Comparison of ENCODE assay signal across 8 cellular contexts in genomic region chr12:12999959-13000615, GRCh38. TPM values are rescaled to one million over a fixed set of nuclear protein-coding genes. Genes with fewer than 3 reads are reported as not detected.
DNase-seq lines count a peak whose midpoint lies in the region; ATAC-seq, FAIRE-seq and TF ChIP-seq lines count a peak whose summit lies in the region.

HEBP1 (minus strand) TSS chr12:13000265; CDS start chr12:13000114, 151 bp downstream.

- no peaks in the 10 kb centered on the region for H3K27me3 Mint-ChIP-seq in CD4-positive, alpha-beta memory T cell

- peak within 1 kb of the TSS; percentile 81 for H3K18ac ChIP-seq in H1 (ENCODE audit: extremely low read depth, low read length)
- peak within 1 kb of the TSS; percentile 86 for H3K18ac ChIP-seq in mesendoderm (ENCODE audit: low read length)

- H3K14ac ChIP-seq in H1 (ENCODE audit: insufficient read length) = peak within 1 kb of the TSS; percentile 44

- TF ChIP-seq EP300 in H1 (IDR thresholded peaks at IDR 0.05; ENCODE audit: borderline replicate concordance in 1 of 2, low read depth in 2 of 2, low read length in 2 of 2) = no peak

- H2AFZ ChIP-seq in H1 (ENCODE audit: low read length) = 0 out of 2 replicates have a peak within 1 kb of the TSS, but pooled peaks have one; percentile 26

- no peak for TF ChIP-seq RAD21 in H1 (IDR thresholded peaks at IDR 0.05 in 1 of 2, conservative IDR thresholded peaks at IDR 0.05 in 1 of 2; ENCODE audit: low read depth in 2 of 2, low read length in 2 of 2)

- H3K4me1 ChIP-seq in CD4-positive, alpha-beta memory T cell (ENCODE audit: insufficient read depth, low read length) = peaks cover 26% of the 10 kb centered on the region
- H3K4me1 ChIP-seq in NT2/D1 (ENCODE audit: insufficient read depth, insufficient read length) (no peaks in the 10 kb centered on the region), H1 (replicated peaks in 1 of 4; ENCODE audit: control insufficient read depth in 3 of 4, insufficient read depth in 4 of 4, low read length in 3 of 4) (peaks cover 5 to 16% (median 7%) of the 10 kb centered on the region in 4 experiments), mesendoderm (ENCODE audit: control insufficient read depth, low read depth, low read length) (no peaks in the 10 kb centered on the region)

- H2BK120ac ChIP-seq in H1 (replicated peaks; ENCODE audit: low read depth, low read length) (no peak within 1 kb of the TSS), mesendoderm (ENCODE audit: low read depth, low read length) (no peak within 1 kb of the TSS)

- H3K36me3 Mint-ChIP-seq in CD4-positive, alpha-beta memory T cell = peaks cover 0 to 5% of the 10 kb centered on the region in 2 donors

- FAIRE-seq in HTR-8/SVneo (lab: Jason Lieb, UNC) = peak; percentile 99
- FAIRE-seq in H1 (lab: Jason Lieb, UNC) = no peak

- POLR2A ChIA-PET in CD4-positive, alpha-beta memory T cell (lab: Charles Lee; ENCODE audit: partially characterized antibody) = interaction anchor here (1.0 kb wide), 2 partner anchors 103 to 186 kb away, joined by 4 to 5 read pairs; partner anchors contain the start of gene DDX47
- POLR2A ChIA-PET in H1 (lab: Charles Lee; ENCODE audit: partially characterized antibody) = no interaction called here

- peak within 1 kb of the TSS; percentile 67 for H4K91ac ChIP-seq in H1 (replicated peaks; ENCODE audit: insufficient read length, low read length)

- no peaks in the 10 kb centered on the region for H3K27me3 ChIP-seq in CD4-positive, alpha-beta memory T cell (ENCODE audit: insufficient read depth, low read length)
- H3K27me3 ChIP-seq in NT2/D1 (ENCODE audit: insufficient read depth, insufficient read length) (peaks cover 22% of the 10 kb centered on the region), H1 (replicated peaks in 1 of 4; ENCODE audit: control insufficient read depth in 3 of 4, extremely low read depth in 1 of 4, insufficient read depth in 3 of 4, low read length in 3 of 4) (peaks cover 0 to 15% (median 6%) of the 10 kb centered on the region in 4 experiments; a peak in 4 of 7 replicates), mesendoderm (ENCODE audit: insufficient read depth, low read length, poor library complexity) (no peaks in the 10 kb centered on the region)

- peaks cover 0 to 48% of the 10 kb centered on the region in 2 experiments; a peak in 2 of 4 replicates for H3K79me2 ChIP-seq in H1 (ENCODE audit: control insufficient read depth in 1 of 2, insufficient read depth in 2 of 2, low read length in 2 of 2)
- H3K79me2 ChIP-seq in mesendoderm (ENCODE audit: control insufficient read depth, insufficient read depth, low read length) = no peaks in the 10 kb centered on the region

- CTCF ChIA-PET in CD4-positive, alpha-beta memory T cell (lab: Charles Lee; ENCODE audit: partially characterized antibody) = no interaction called here
- CTCF ChIA-PET in H1 (lab: Charles Lee; ENCODE audit: partially characterized antibody) = interaction anchor here (1.7 to 4.0 kb wide), 5 partner anchors 14 to 211 kb away, joined by 5 to 36 read pairs (median 6); no protein-coding TSS in a partner anchor

- peak within 1 kb of the TSS; percentile 86 to 97 for H3K4me2 ChIP-seq in H1 (ENCODE audit: insufficient read depth in 1 of 2, low read depth in 2 of 2, low read length in 2 of 2)
- peak within 1 kb of the TSS; percentile 77 for H3K4me2 ChIP-seq in mesendoderm (ENCODE audit: low read length)

- H3K79me1 ChIP-seq in H1 (ENCODE audit: low read depth, low read length) = no peaks in the 10 kb centered on the region; the same call in 1 of the 2 replicates
- peaks cover 2% of the 10 kb centered on the region for H3K79me1 ChIP-seq in mesendoderm (ENCODE audit: low read length)

- peak; percentile 82 for ATAC-seq in GM21390 (IDR thresholded peaks at IDR 0.05; ENCODE audit: unreplicated experiment)

- no peaks in the 10 kb centered on the region for H3K9me3 ChIP-seq in CD4-positive, alpha-beta memory T cell (ENCODE audit: control insufficient read depth in 1 of 2, low read length in 2 of 2)
- H3K9me3 ChIP-seq in NT2/D1 (ENCODE audit: insufficient read depth, low read length) = no peaks in the 10 kb centered on the region
- no peaks in the 10 kb centered on the region for H3K9me3 ChIP-seq in H1 (ENCODE audit: insufficient read depth in 2 of 2, low read depth in 1 of 2, low read length in 1 of 2)

- peak within 1 kb of the TSS; percentile 87 for H3K4ac ChIP-seq in H1 (replicated peaks; ENCODE audit: insufficient read length, low read depth, low read length)
- H3K4ac ChIP-seq in mesendoderm (ENCODE audit: low read depth, low read length) = no peak within 1 kb of the TSS

- H3K23me2 ChIP-seq in H1 (ENCODE audit: low read depth, low read length) = peaks cover 12% of the 10 kb centered on the region

- H4K5ac ChIP-seq in H1 (ENCODE audit: insufficient read length, low read depth, low read length) (peak within 1 kb of the TSS; percentile 39), mesendoderm (ENCODE audit: low read length) (no peak within 1 kb of the TSS)

- peaks cover 2 to 3% of the 10 kb centered on the region in 2 experiments for H4K20me1 ChIP-seq in H1 (replicated peaks in 1 of 2; ENCODE audit: control insufficient read depth in 1 of 2, insufficient read depth in 2 of 2, low read length in 2 of 2)

- WGBS in H1 (ENCODE audit: extremely low coverage in 1 of 2, insufficient coverage in 1 of 2, insufficient read length in 1 of 2, insufficient replicate concordance in 2 of 2, low coverage in 1 of 2, low lambda C conversion rate in 2 of 2, missing lambda C conversion rate in 1 of 2), 2 experiments = 1% methylated on average over 37 of the region's 69 CpGs; no CpG with 5 or more reads in 1 of the 2 experiments
- WGBS in mesendoderm (ENCODE audit: extremely low coverage, insufficient coverage, low lambda C conversion rate) = no CpG with 5 or more reads among the region's 69 CpGs

- H3K9me3 Mint-ChIP-seq in CD4-positive, alpha-beta memory T cell = no peaks in the 10 kb centered on the region

- peak within 1 kb of the TSS; percentile 61 to 81 for H3K4me3 ChIP-seq in CD4-positive, alpha-beta memory T cell (ENCODE audit: low read length in 2 of 2)
- H3K4me3 ChIP-seq in NT2/D1 (ENCODE audit: insufficient read length, low read depth) = peak within 1 kb of the TSS; percentile 86
- peak within 1 kb of the TSS; percentile 64 to 90 (median 86) for H3K4me3 ChIP-seq in H1 (ENCODE audit: extremely low read depth in 1 of 4, insufficient read depth in 2 of 4, low read depth in 3 of 4, low read length in 4 of 4)
- peak within 1 kb of the TSS; percentile 80 for H3K4me3 ChIP-seq in mesendoderm (ENCODE audit: low read length)

- no peak within 1 kb of the TSS for H2AK5ac ChIP-seq in H1 (ENCODE audit: low read depth, low read length)
- no peak within 1 kb of the TSS for H2AK5ac ChIP-seq in mesendoderm (ENCODE audit: low read length)

- no peak for TF ChIP-seq CTCF in H1 (IDR thresholded peaks at IDR 0.05; ENCODE audit: control extremely low read depth in 1 of 3, insufficient read depth in 1 of 3, low read depth in 1 of 3, low read length in 3 of 3)

- peak within 1 kb of the TSS; percentile 82; the same call in 1 of the 2 replicates for H2BK12ac ChIP-seq in H1 (ENCODE audit: low read depth, low read length)

- peak; percentile 92 to 95 (median 93) for DNase-seq in CD4-positive, alpha-beta memory T cell
- peak; percentile 80 for DNase-seq in HTR-8/SVneo (ENCODE audit: insufficient read length, low spot score)
- DNase-seq in NT2/D1 (ENCODE audit: low read depth, low spot score) = peak; percentile 98
- peak; percentile 86 for DNase-seq in activated CD8-positive, alpha-beta memory T cell treated with anti-CD3 and anti-CD28 coated beads, Interleukin-2, amount 50 U/mL, for 24 hours (ENCODE audit: extremely low read depth)
- peak in 1 of 2 experiments; percentile 99 for DNase-seq in H1 (ENCODE audit: low read depth in 1 of 2, low spot score in 2 of 2)
- DNase-seq in mesendoderm = peak; percentile 91
- DNase-seq in stimulated activated CD8-positive, alpha-beta memory T cell treated with anti-CD3 and anti-CD28 coated beads, Interleukin-12 subunit alpha, Interleukin-12 subunit beta, amount 100 ng/mL, for 4 hours (ENCODE audit: low read depth) = peak; percentile 92

- intact Hi-C loops in CD4-positive, alpha-beta memory T cell (cut with micrococcal nuclease) = loop anchor here (1.0 to 10.0 kb wide), 6 partner anchors 44 to 645 kb away; partner anchors contain the start of genes APOLD1, BORCS5, FAM234B and MANSC1

- H2BK5ac ChIP-seq in H1 (ENCODE audit: low read depth, low read length) (peak within 1 kb of the TSS; percentile 73; the same call in 1 of the 2 replicates), mesendoderm (ENCODE audit: low read length) (peak within 1 kb of the TSS; percentile 23)

- peak within 1 kb of the TSS; percentile 92 for H3K9ac ChIP-seq in NT2/D1 (ENCODE audit: insufficient read length, low read depth)
- peak within 1 kb of the TSS; percentile 46 to 75 (median 70); a peak in 6 of 7 replicates for H3K9ac ChIP-seq in H1 (replicated peaks in 1 of 4; ENCODE audit: extremely low read depth in 1 of 4, low read depth in 3 of 4, low read length in 3 of 4)
- H3K9ac ChIP-seq in mesendoderm (ENCODE audit: low read length) = peak within 1 kb of the TSS; percentile 88

- peak; percentile 61 to 71 for TF ChIP-seq POLR2A in H1 (IDR thresholded peaks at IDR 0.05; ENCODE audit: control extremely low read depth in 1 of 2, low read depth in 2 of 2, low read length in 2 of 2)

- no peaks in the 10 kb centered on the region for H3K36me3 ChIP-seq in CD4-positive, alpha-beta memory T cell (ENCODE audit: insufficient read depth, low read length)
- H3K36me3 ChIP-seq in NT2/D1 (ENCODE audit: insufficient read depth, insufficient read length, low read length) = peaks cover 12% of the 10 kb centered on the region
- H3K36me3 ChIP-seq in H1 (ENCODE audit: control insufficient read depth in 2 of 4, insufficient read depth in 4 of 4, low read length in 3 of 4) = 0 out of 8 replicates have a peak, but pooled peaks cover 0 to 2% (median 0%) of the 10 kb centered on the region in 4 experiments
- no peaks in the 10 kb centered on the region for H3K36me3 ChIP-seq in mesendoderm (ENCODE audit: control insufficient read depth, insufficient read depth, low read length)

- peak within 1 kb of the TSS; percentile 64 for H3K27ac ChIP-seq in CD4-positive, alpha-beta memory T cell (ENCODE audit: low read depth, low read length)
- peak within 1 kb of the TSS; percentile 53; the same call in 1 of the 2 replicates for H3K27ac ChIP-seq in H1 (ENCODE audit: low read depth, low read length)
- peak within 1 kb of the TSS; percentile 8 for H3K27ac ChIP-seq in mesendoderm (ENCODE audit: low read depth, low read length)

- peak within 1 kb of the TSS; percentile 82 to 95 (median 90) for H3K27ac Mint-ChIP-seq in CD4-positive, alpha-beta memory T cell

- H3K56ac ChIP-seq in H1 (replicated peaks; ENCODE audit: insufficient read length, low read depth, low read length) = no peak within 1 kb of the TSS
- H3K56ac ChIP-seq in mesendoderm (ENCODE audit: low read length) = peak within 1 kb of the TSS; percentile 95

- peaks cover 20 to 44% (median 30%) of the 10 kb centered on the region in 4 donors for H3K4me1 Mint-ChIP-seq in CD4-positive, alpha-beta memory T cell

- no peak within 1 kb of the TSS for H2BK20ac ChIP-seq in H1 (ENCODE audit: low read length)

- peak within 1 kb of the TSS; percentile 47; the same call in 1 of the 2 replicates for H2BK15ac ChIP-seq in H1 (ENCODE audit: low read length)
- H2BK15ac ChIP-seq in mesendoderm (replicated peaks; ENCODE audit: low read depth) = no peak within 1 kb of the TSS

- H3K23ac ChIP-seq in H1 (ENCODE audit: insufficient read length) (no peak within 1 kb of the TSS), mesendoderm (ENCODE audit: low read length) (no peak within 1 kb of the TSS)

- peak within 1 kb of the TSS; percentile 82 to 97 (median 90) for H3K4me3 Mint-ChIP-seq in CD4-positive, alpha-beta memory T cell

- peak within 1 kb of the TSS; percentile 72 for H4K8ac ChIP-seq in H1 (ENCODE audit: extremely low read depth, insufficient read depth, low read length)
- no peak within 1 kb of the TSS for H4K8ac ChIP-seq in mesendoderm (ENCODE audit: low read depth, low read length)

RNA-seq across cellular contexts. Expression of gene HEBP1, which starts in this region (rescaled TPM):
- 10 to 100 TPM; 11.3 to 13.9 TPM for total RNA-seq in CD4-positive, alpha-beta memory T cell
- polyA plus RNA-seq in CD4-positive, alpha-beta memory T cell = 10 to 100 TPM; 15.3 to 23.0 TPM
- 51.6 and 56.1 TPM in 2 replicates for total RNA-seq in H1 (2021; fragmentation: NEBNext Ultra II Directional; extraction: Animal tissue kit (Norgen Biotek cat#: 25700))
- 28.1 and 30.8 TPM in 2 replicates for polyA plus RNA-seq in H1 (2011; rRNA removed)
- polyA plus RNA-seq in H1 (2011; cell fraction: cytosol; rRNA removed) = 27.7 TPM
- polyA plus RNA-seq in H1 (2011; cell fraction: nucleus; rRNA removed) = 25.7 TPM
- polyA plus RNA-seq in H1 (2012, experiment 1 of 2) = 45.5 to 73.0 TPM (median 63.5 TPM) in 4 replicates
- polyA plus RNA-seq in H1 (2012, experiment 2 of 2) = 50.7 TPM
- 47.7 TPM for polyA plus RNA-seq in H1 (2013, experiment 1 of 2)
- polyA plus RNA-seq in H1 (2013, experiment 2 of 2) = 46.0 TPM
- 33.4 and 45.6 TPM in 2 replicates for polyA minus RNA-seq in H1 (2011; rRNA and poly(A)+ RNA removed)
- 35.2 TPM for polyA minus RNA-seq in H1 (2011; cell fraction: cytosol; rRNA and poly(A)+ RNA removed)
- polyA minus RNA-seq in H1 (2011; cell fraction: nucleus; rRNA and poly(A)+ RNA removed) = 19.9 TPM
- 18.5 TPM for polyA plus RNA-seq in mesendoderm (2013, experiment 1 of 2)
- polyA plus RNA-seq in mesendoderm (2013, experiment 2 of 2) = 19.0 TPM

Comparison
In these comparisons a context has a peak if more than half of its experiments do, and no peak if none do; other contexts are left out.
1. H3K27ac ChIP-seq: peak in every context shown above with its lines; median percentile 64 in CD4-positive, alpha-beta memory T cell; 53 in H1; 8 in mesendoderm.